16 cellular contexts compared by ENCODE assay signal in genomic region chr9:86355814-86356213, GRCh38. TPM values are rescaled to one million over a fixed set of nuclear protein-coding genes. Genes with fewer than 3 reads are reported as not detected.
DNase-seq lines count a peak whose midpoint lies in the region; ATAC-seq and TF ChIP-seq lines count a peak whose summit lies in the region.
"Had no signal": no experiment of that assay in that cellular context is flagged by ENCODE, and none has a peak within 500 bp of the region (broad histone marks: within the 10 kb centered on the region; RNA-seq: fewer than 3 reads in every experiment).

No MANE protein-coding gene starts in this region.

- CTCF ChIA-PET in activated CD4-positive, alpha-beta T cell treated with anti-CD3 and anti-CD28 coated beads for 36 hours (lab: Charles Lee) = interaction anchor here (0.6 kb wide), 1 partner anchor 1030 kb away, joined by 3 read pairs; no protein-coding TSS in a partner anchor
- CTCF ChIA-PET in WTC11 (lab: Charles Lee) = no interaction called here

- intact Hi-C loops in activated CD4-positive, alpha-beta T cell treated with anti-CD3 and anti-CD28 coated beads for 36 hours (cut with DNase I, micrococcal nuclease) = loop anchor here (2.0 to 10.0 kb wide), 2 partner anchors 415 to 1949 kb away; partner anchors contain the start of gene NAA35 (in 1 of the 2)
- intact Hi-C loops in activated CD4-positive, alpha-beta T cell treated with anti-CD3 and anti-CD28 coated beads, Interleukin-2, amount 10 ng/mL, durations not matched to agents 24 days and 14 days (cut with micrococcal nuclease) = no loop called here

- no peaks in the 10 kb centered on the region for H3K27me3 Mint-ChIP-seq in activated CD4-positive, alpha-beta T cell treated with anti-CD3 and anti-CD28 coated beads for 36 hours
- H3K27me3 Mint-ChIP-seq in activated CD4-positive, alpha-beta T cell treated with anti-CD3 and anti-CD28 coated beads, Interleukin-2, amount 10 ng/mL, durations not matched to agents 24 days and 14 days = peaks cover 10% of the 10 kb centered on the region
- peaks cover 17% of the 10 kb centered on the region for H3K27me3 Mint-ChIP-seq in WTC11 (ENCODE audit: low read depth)

- peaks cover 30% of the 10 kb centered on the region for H3K4me1 ChIP-seq in foreskin keratinocyte

- H3K27ac Mint-ChIP-seq in activated CD4-positive, alpha-beta T cell treated with anti-CD3 and anti-CD28 coated beads for 36 hours = no peak overlapping the region
- no peak overlapping the region for H3K27ac Mint-ChIP-seq in activated CD4-positive, alpha-beta T cell treated with anti-CD3 and anti-CD28 coated beads, Interleukin-2, amount 10 ng/mL, durations not matched to agents 24 days and 14 days
- H3K27ac Mint-ChIP-seq in WTC11 = no peak overlapping the region
- no peak overlapping the region for H3K27ac Mint-ChIP-seq in stimulated activated effector memory CD8-positive, alpha-beta T cell treated with anti-CD3 and anti-CD28 coated beads, Interleukin-12 subunit alpha, Interleukin-12 subunit beta, amount 100 ng/mL, for 72 hours
- H3K27ac Mint-ChIP-seq: stimulated activated naive B cell treated with anti-CD40 and anti-IgM and Interleukin-4, amounts not matched to agents 10 μg/mL and 1 μg/mL and 100 μg/mL, for 72 hours had no signal

- no peaks in the 10 kb centered on the region for H3K27me3 ChIP-seq in foreskin keratinocyte
- H3K27me3 ChIP-seq: adrenal gland, transverse colon had no signal

- H3K4me3 Mint-ChIP-seq in activated CD4-positive, alpha-beta T cell treated with anti-CD3 and anti-CD28 coated beads for 36 hours = no peak overlapping the region
- no peak overlapping the region for H3K4me3 Mint-ChIP-seq in activated CD4-positive, alpha-beta T cell treated with anti-CD3 and anti-CD28 coated beads, Interleukin-2, amount 10 ng/mL, durations not matched to agents 24 days and 14 days
- peak overlapping the region; percentile 100 for H3K4me3 Mint-ChIP-seq in WTC11
- H3K4me3 Mint-ChIP-seq in stimulated activated effector memory CD8-positive, alpha-beta T cell treated with anti-CD3 and anti-CD28 coated beads, Interleukin-12 subunit alpha, Interleukin-12 subunit beta, amount 100 ng/mL, for 72 hours = peak overlapping the region; percentile 95

- peak; percentile 9 for DNase-seq in activated CD4-positive, alpha-beta T cell treated with anti-CD3 and anti-CD28 coated beads for 36 hours
- DNase-seq in activated CD4-positive, alpha-beta T cell treated with anti-CD3 and anti-CD28 coated beads, Interleukin-2, amount 10 ng/mL, durations not matched to agents 24 days and 14 days = no peak
- no peak for DNase-seq in WTC11 (ENCODE audit: low spot score)
- DNase-seq in foreskin keratinocyte = peak; percentile 56 to 73
- DNase-seq in stimulated activated effector memory CD8-positive, alpha-beta T cell treated with anti-CD3 and anti-CD28 coated beads, Interleukin-12 subunit alpha, Interleukin-12 subunit beta, amount 100 ng/mL, for 72 hours (ENCODE audit: low spot score in 2 of 2) = no peak
- no peak for DNase-seq in stimulated activated CD4-positive, alpha-beta T cell treated with anti-CD3 and anti-CD28 coated beads, Interleukin-4, amount 100 ng/mL, for 24 hours
- DNase-seq in A172 (ENCODE audit: low spot score) = no peak
- no peak for DNase-seq in KG1 (lab: John Stamatoyannopoulos, UW)
- DNase-seq: adrenal gland; GM23248; hippocampal formation; RPMI8226; stimulated activated CD4-positive, alpha-beta T cell treated with anti-CD3 and anti-CD28 coated beads, Interleukin-12 subunit alpha, Interleukin-12 subunit beta, amount 100 ng/mL, for 4 hours; stimulated activated naive B cell treated with anti-CD40 and anti-IgM and Interleukin-4, amounts not matched to agents 10 μg/mL and 1 μg/mL and 100 μg/mL, for 72 hours; transverse colon; WERI-Rb-1 had no signal

- TF ChIP-seq CTCF in WTC11 (IDR thresholded peaks at IDR 0.05) (no peak), foreskin keratinocyte (conservative IDR thresholded peaks at IDR 0.05) (peak; percentile 59)

- H3K4me1 Mint-ChIP-seq in activated CD4-positive, alpha-beta T cell treated with anti-CD3 and anti-CD28 coated beads for 36 hours = peaks cover 20% of the 10 kb centered on the region
- peaks cover 20% of the 10 kb centered on the region for H3K4me1 Mint-ChIP-seq in activated CD4-positive, alpha-beta T cell treated with anti-CD3 and anti-CD28 coated beads, Interleukin-2, amount 10 ng/mL, durations not matched to agents 24 days and 14 days
- peaks cover 26% of the 10 kb centered on the region for H3K4me1 Mint-ChIP-seq in WTC11
- H3K4me1 Mint-ChIP-seq in stimulated activated effector memory CD8-positive, alpha-beta T cell treated with anti-CD3 and anti-CD28 coated beads, Interleukin-12 subunit alpha, Interleukin-12 subunit beta, amount 100 ng/mL, for 72 hours = peaks cover 17% of the 10 kb centered on the region

- peaks cover 20% of the 10 kb centered on the region for H3K36me3 Mint-ChIP-seq in activated CD4-positive, alpha-beta T cell treated with anti-CD3 and anti-CD28 coated beads for 36 hours (ENCODE audit: low read depth)
- H3K36me3 Mint-ChIP-seq in activated CD4-positive, alpha-beta T cell treated with anti-CD3 and anti-CD28 coated beads, Interleukin-2, amount 10 ng/mL, durations not matched to agents 24 days and 14 days (ENCODE audit: low read depth) = peaks cover 18% of the 10 kb centered on the region
- peaks cover 16% of the 10 kb centered on the region for H3K36me3 Mint-ChIP-seq in WTC11
- H3K36me3 Mint-ChIP-seq in stimulated activated effector memory CD8-positive, alpha-beta T cell treated with anti-CD3 and anti-CD28 coated beads, Interleukin-12 subunit alpha, Interleukin-12 subunit beta, amount 100 ng/mL, for 72 hours = peaks cover 39% of the 10 kb centered on the region

- ATAC-seq in activated CD4-positive, alpha-beta T cell treated with anti-CD3 and anti-CD28 coated beads for 36 hours = no peak
- no peak for ATAC-seq in WTC11
- ATAC-seq in foreskin keratinocyte = peak; percentile 19
- no peak for ATAC-seq in stimulated activated effector memory CD8-positive, alpha-beta T cell treated with anti-CD3 and anti-CD28 coated beads, Interleukin-12 subunit alpha, Interleukin-12 subunit beta, amount 100 ng/mL, for 72 hours
- ATAC-seq: stimulated activated naive B cell treated with anti-CD40 and anti-IgM and Interleukin-4, amounts not matched to agents 10 μg/mL and 1 μg/mL and 100 μg/mL, for 72 hours had no signal

- no peaks in the 10 kb centered on the region for H3K9me3 Mint-ChIP-seq in activated CD4-positive, alpha-beta T cell treated with anti-CD3 and anti-CD28 coated beads for 36 hours (ENCODE audit: low read depth)
- H3K9me3 Mint-ChIP-seq in activated CD4-positive, alpha-beta T cell treated with anti-CD3 and anti-CD28 coated beads, Interleukin-2, amount 10 ng/mL, durations not matched to agents 24 days and 14 days = no peaks in the 10 kb centered on the region
- H3K9me3 Mint-ChIP-seq in WTC11 = peaks cover 2% of the 10 kb centered on the region; the same call in 1 of the 2 replicates
- H3K9me3 Mint-ChIP-seq in stimulated activated effector memory CD8-positive, alpha-beta T cell treated with anti-CD3 and anti-CD28 coated beads, Interleukin-12 subunit alpha, Interleukin-12 subunit beta, amount 100 ng/mL, for 72 hours = no peaks in the 10 kb centered on the region
- H3K9me3 Mint-ChIP-seq: stimulated activated naive B cell treated with anti-CD40 and anti-IgM and Interleukin-4, amounts not matched to agents 10 μg/mL and 1 μg/mL and 100 μg/mL, for 72 hours had no signal

- POLR2A ChIA-PET in activated CD4-positive, alpha-beta T cell treated with anti-CD3 and anti-CD28 coated beads for 36 hours (lab: Charles Lee) = no interaction called here
- POLR2A ChIA-PET in WTC11 (lab: Charles Lee) = no interaction called here

- peak overlapping the region; percentile 37 for H3K27ac ChIP-seq in foreskin keratinocyte
- H3K27ac ChIP-seq: WERI-Rb-1 had no signal

TF ChIP-seq in WTC11, 78 proteins besides CTCF, POLR2A, EP300 and RAD21 (continues in another document):
- TF ChIP-seq MYBL2 (CRISPR knock-in tag; IDR thresholded peaks at IDR 0.05) = no peak
- TF ChIP-seq, protein P1, sequence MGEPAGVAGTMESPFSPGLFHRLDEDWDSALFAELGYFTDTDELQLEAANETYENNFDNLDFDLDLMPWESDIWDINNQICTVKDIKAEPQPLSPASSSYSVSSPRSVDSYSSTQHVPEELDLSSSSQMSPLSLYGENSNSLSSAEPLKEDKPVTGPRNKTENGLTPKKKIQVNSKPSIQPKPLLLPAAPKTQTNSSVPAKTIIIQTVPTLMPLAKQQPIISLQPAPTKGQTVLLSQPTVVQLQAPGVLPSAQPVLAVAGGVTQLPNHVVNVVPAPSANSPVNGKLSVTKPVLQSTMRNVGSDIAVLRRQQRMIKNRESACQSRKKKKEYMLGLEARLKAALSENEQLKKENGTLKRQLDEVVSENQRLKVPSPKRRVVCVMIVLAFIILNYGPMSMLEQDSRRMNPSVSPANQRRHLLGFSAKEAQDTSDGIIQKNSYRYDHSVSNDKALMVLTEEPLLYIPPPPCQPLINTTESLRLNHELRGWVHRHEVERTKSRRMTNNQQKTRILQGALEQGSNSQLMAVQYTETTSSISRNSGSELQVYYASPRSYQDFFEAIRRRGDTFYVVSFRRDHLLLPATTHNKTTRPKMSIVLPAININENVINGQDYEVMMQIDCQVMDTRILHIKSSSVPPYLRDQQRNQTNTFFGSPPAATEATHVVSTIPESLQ (CRISPR knock-in tag; IDR thresholded peaks at IDR 0.05) = no peak
- TF ChIP-seq, protein P2, sequence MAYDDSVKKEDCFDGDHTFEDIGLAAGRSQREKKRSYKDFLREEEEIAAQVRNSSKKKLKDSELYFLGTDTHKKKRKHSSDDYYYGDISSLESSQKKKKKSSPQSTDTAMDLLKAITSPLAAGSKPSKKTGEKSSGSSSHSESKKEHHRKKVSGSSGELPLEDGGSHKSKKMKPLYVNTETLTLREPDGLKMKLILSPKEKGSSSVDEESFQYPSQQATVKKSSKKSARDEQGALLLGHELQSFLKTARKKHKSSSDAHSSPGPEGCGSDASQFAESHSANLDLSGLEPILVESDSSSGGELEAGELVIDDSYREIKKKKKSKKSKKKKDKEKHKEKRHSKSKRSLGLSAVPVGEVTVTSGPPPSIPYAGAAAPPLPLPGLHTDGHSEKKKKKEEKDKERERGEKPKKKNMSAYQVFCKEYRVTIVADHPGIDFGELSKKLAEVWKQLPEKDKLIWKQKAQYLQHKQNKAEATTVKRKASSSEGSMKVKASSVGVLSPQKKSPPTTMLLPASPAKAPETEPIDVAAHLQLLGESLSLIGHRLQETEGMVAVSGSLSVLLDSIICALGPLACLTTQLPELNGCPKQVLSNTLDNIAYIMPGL (CRISPR knock-in tag; IDR thresholded peaks at IDR 0.05) = no peak
- TF ChIP-seq RORB (CRISPR knock-in tag; IDR thresholded peaks at IDR 0.05) = no peak

RNA-seq across cellular contexts. Expression of gene TUT7, which starts 1.6 kb away (rescaled TPM):
- 10 to 100 TPM; 31.5 to 39.2 TPM for total RNA-seq in activated CD4-positive, alpha-beta T cell treated with anti-CD3 and anti-CD28 coated beads for 36 hours
- total RNA-seq in activated CD4-positive, alpha-beta T cell treated with anti-CD3 and anti-CD28 coated beads, Interleukin-2, amount 10 ng/mL, durations not matched to agents 24 days and 14 days = 38.9 and 39.7 TPM in 2 replicates
- total RNA-seq in WTC11 (2021) (18.8 to 24.5 TPM (median 19.8 TPM) in 3 replicates), foreskin keratinocyte (26.1 and 29.8 TPM in 2 replicates)
- 7.3 and 7.7 TPM in 2 replicates for polyA plus RNA-seq in foreskin keratinocyte
- total RNA-seq in A172 (2014; rRNA removed; shearing (Covaris generic)) = 21.5 and 21.6 TPM in 2 replicates

Comparison
In these comparisons a context has a peak if more than half of its experiments do, and no peak if none do; other contexts are left out.
1. DNase-seq: peak in activated CD4-positive, alpha-beta T cell treated with anti-CD3 and anti-CD28 coated beads for 36 hours (single experiment) and foreskin keratinocyte (2 of 2); none in activated CD4-positive, alpha-beta T cell treated with anti-CD3 and anti-CD28 coated beads, Interleukin-2, amount 10 ng/mL, durations not matched to agents 24 days and 14 days (single experiment), WTC11 (single experiment), stimulated activated effector memory CD8-positive, alpha-beta T cell treated with anti-CD3 and anti-CD28 coated beads, Interleukin-12 subunit alpha, Interleukin-12 subunit beta, amount 100 ng/mL, for 72 hours (0 of 2), stimulated activated CD4-positive, alpha-beta T cell treated with anti-CD3 and anti-CD28 coated beads, Interleukin-4, amount 100 ng/mL, for 24 hours (single experiment), A172 (single experiment) and KG1 (single experiment).
2. H3K4me3 Mint-ChIP-seq: peak in WTC11 (single experiment) and stimulated activated effector memory CD8-positive, alpha-beta T cell treated with anti-CD3 and anti-CD28 coated beads, Interleukin-12 subunit alpha, Interleukin-12 subunit beta, amount 100 ng/mL, for 72 hours (single experiment); none in activated CD4-positive, alpha-beta T cell treated with anti-CD3 and anti-CD28 coated beads for 36 hours (single experiment) and activated CD4-positive, alpha-beta T cell treated with anti-CD3 and anti-CD28 coated beads, Interleukin-2, amount 10 ng/mL, durations not matched to agents 24 days and 14 days (single experiment).